ENCODE assay signal across 25 cellular contexts in the genomic region with DNA sequence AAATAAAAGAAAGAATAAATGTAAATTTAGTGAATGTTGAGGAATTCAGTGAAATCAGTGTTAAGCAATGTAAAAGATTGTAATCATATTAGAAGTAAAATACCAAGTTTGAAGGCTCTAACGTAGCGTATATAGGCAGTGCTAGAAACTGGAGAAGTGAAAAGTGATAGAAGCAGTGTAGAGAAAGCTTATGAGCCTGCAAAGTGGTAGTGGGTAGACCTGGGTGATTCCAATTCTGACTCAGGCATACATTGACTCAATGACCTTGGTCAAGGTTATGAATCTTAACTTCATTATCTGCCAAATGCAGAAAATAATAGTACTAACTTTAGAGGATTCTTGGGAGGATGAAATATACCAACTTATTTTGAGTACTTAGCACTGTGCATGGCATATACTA.
"Had no signal": no experiment of that assay in that cellular context is flagged by ENCODE, and none has a peak within 500 bp of the region (broad histone marks: within the 10 kb centered on the region; RNA-seq: fewer than 3 reads in every experiment).

No MANE protein-coding gene starts in this region.

- ATAC-seq: activated T-cell treated with anti-CD3 and anti-CD28 coated beads, Interleukin-2, amount 50 U/mL, for 72 hours; Panc1; Right ventricle myocardium inferior; T-cell had no signal

- DNase-seq: activated CD4-positive, alpha-beta memory T cell treated with anti-CD3 and anti-CD28 coated beads, Interleukin-2, amount 10 ng/mL, durations not matched to agents 7 days and 5 days; activated CD4-positive, alpha-beta T cell treated with anti-CD3 and anti-CD28 coated beads, Interleukin-2, amount 50 U/mL, for 1 hour; activated CD4-positive, CD25-positive, alpha-beta regulatory T cell; activated CD8-positive, alpha-beta memory T cell treated with anti-CD3 and anti-CD28 coated beads, Interleukin-2, amount 50 U/mL, for 4 hours; activated naive CD4-positive, alpha-beta T cell treated with anti-CD3 and anti-CD28 coated beads, Interleukin-2, amount 50 U/mL, for 16 hours; activated naive CD8-positive, alpha-beta T cell treated with anti-CD3 and anti-CD28 coated beads, Interleukin-2, amount 10 ng/mL, durations not matched to agents 7 days and 5 days; activated T-cell treated with anti-CD3 and anti-CD28 coated beads, Interleukin-2, amount 50 U/mL, for 72 hours; adrenal gland; anterior cingulate cortex; cerebellar nuclear complex; NCI-H1048; NCI-H1930; NCI-H2107; NCI-H2171 treated with DMSO at 0.1 percent for 48 hours; NCI-H226; NCI-H526 treated with DMSO at 0.1 percent for 48 hours; NCI-H82; OCI-M1; RPMI8226; T-cell; T-helper 2 cell; T1000 had no signal

- H3K4me3 ChIP-seq: adrenal gland, SK-N-MC had no signal
